Comparison of ENCODE assay signal across 7 cellular contexts in the genomic region with DNA sequence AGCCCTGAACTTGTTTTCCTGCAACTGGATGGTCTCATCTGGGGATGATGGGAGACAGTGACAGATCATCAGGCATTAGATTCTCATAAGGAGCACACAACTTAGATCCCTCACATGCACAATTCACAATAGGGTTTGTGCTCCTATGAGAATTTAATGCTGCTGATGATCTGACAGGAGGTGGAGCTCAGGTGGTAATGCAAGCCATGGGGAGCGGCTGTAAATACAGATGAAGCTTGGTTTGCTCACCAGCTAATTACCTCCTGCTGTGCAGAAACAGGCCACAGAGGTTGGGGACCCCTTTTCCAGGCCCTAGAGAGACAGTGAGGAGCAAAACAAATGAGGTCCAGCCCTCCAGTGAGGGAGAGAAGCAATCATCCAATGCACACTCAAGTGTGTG.
"Had no signal": no experiment of that assay in that cellular context is flagged by ENCODE, and none has a peak within 500 bp of the region (broad histone marks: within the 10 kb centered on the region; RNA-seq: fewer than 3 reads in every experiment).

No MANE protein-coding gene starts in this region.

- DNase-seq: IMR-90, KBM-7, KG1 had no signal

- FAIRE-seq: HepG2, HTR-8/SVneo, K562 had no signal

- ATAC-seq: HepG2, K562 had no signal

- H3K4me3 ChIP-seq: K562 had no signal

- H3K27ac ChIP-seq: HL-60 had no signal
